ENCODE assay signal across 9 cellular contexts in genomic region chr22:36461665-36462474, GRCh38. TPM values are rescaled to one million over a fixed set of nuclear protein-coding genes. Genes with fewer than 3 reads are reported as not detected.
DNase-seq lines count a peak whose midpoint lies in the region; ATAC-seq and TF ChIP-seq lines count a peak whose summit lies in the region.
"Had no signal": no experiment of that assay in that cellular context is flagged by ENCODE, and none has a peak within 500 bp of the region (broad histone marks: within the 10 kb centered on the region; RNA-seq: fewer than 3 reads in every experiment).

No MANE protein-coding gene starts in this region.

- H3K9me3 ChIP-seq in SJSA1 (replicated peaks): no peaks in the 10 kb centered on the region
- no peaks in the 10 kb centered on the region for H3K9me3 ChIP-seq in heart left ventricle
- no peaks in the 10 kb centered on the region for H3K9me3 ChIP-seq in skeletal muscle satellite cell (replicated peaks; ENCODE audit: low read length)

- peaks cover 27% of the 10 kb centered on the region for H3K4me1 Mint-ChIP-seq in GM23338

- H3K36me3 Mint-ChIP-seq in GM23338 (ENCODE audit: low read depth): no peaks in the 10 kb centered on the region; the same call in 2 of the 3 replicates

- WGBS in heart left ventricle, 4 donors: 58 to 60% (median 58%) methylated on average over 12 of the region's 12 CpGs

- H3K4me3 ChIP-seq in GM23338 (no peak overlapping the region), SJSA1 (no peak overlapping the region), heart left ventricle (no peak overlapping the region), skeletal muscle satellite cell (ENCODE audit: low read length) (no peak overlapping the region)

- H2AFZ ChIP-seq in GM23338: no peak overlapping the region

- H3K9me2 ChIP-seq in GM23338 (ENCODE audit: insufficient read depth): no peaks in the 10 kb centered on the region

- no peak for TF ChIP-seq POLR2A in heart left ventricle (IDR thresholded peaks at IDR 0.05)

- no peak overlapping the region for H3K4me3 Mint-ChIP-seq in GM23338

- H3K27me3 ChIP-seq in GM23338 (ENCODE audit: insufficient read depth) (no peaks in the 10 kb centered on the region), SJSA1 (replicated peaks) (no peaks in the 10 kb centered on the region), heart left ventricle (no peaks in the 10 kb centered on the region), skeletal muscle satellite cell (ENCODE audit: control insufficient read depth, insufficient read depth, low read length) (no peaks in the 10 kb centered on the region)

- no peak overlapping the region for H3K4me2 ChIP-seq in GM23338
- H3K4me2 ChIP-seq in skeletal muscle satellite cell (ENCODE audit: low read length): peak overlapping the region; percentile 33

- H3K9me3 Mint-ChIP-seq in GM23338: no peaks in the 10 kb centered on the region

- no peaks in the 10 kb centered on the region for H3K36me3 ChIP-seq in GM23338 (ENCODE audit: insufficient read depth)
- H3K36me3 ChIP-seq in SJSA1: peaks cover 6% of the 10 kb centered on the region
- H3K36me3 ChIP-seq in heart left ventricle: peaks cover 0 to 6% (median 0%) of the 10 kb centered on the region in 9 donors
- no peaks in the 10 kb centered on the region for H3K36me3 ChIP-seq in skeletal muscle satellite cell (ENCODE audit: insufficient read depth, low read length)

- ATAC-seq in GM23338: peak; percentile 48
- peak; percentile 4 to 33 (median 24) for ATAC-seq in heart left ventricle
- ATAC-seq in GM21528 (IDR thresholded peaks at IDR 0.05; ENCODE audit: low FRiP score, unreplicated experiment): no peak
- ATAC-seq in HG03097 (IDR thresholded peaks at IDR 0.05; ENCODE audit: low FRiP score, unreplicated experiment): no peak
- ATAC-seq in HG03159 (IDR thresholded peaks at IDR 0.05; ENCODE audit: unreplicated experiment): no peak
- ATAC-seq in GM18519 (IDR thresholded peaks at IDR 0.05; ENCODE audit: low FRiP score, unreplicated experiment): no peak
- ATAC-seq: left colon had no signal

- peak; percentile 73 for DNase-seq in GM23338 (ENCODE audit: low spot score)
- DNase-seq in SJSA1 (ENCODE audit: low read depth in 1 of 2, low spot score in 2 of 2): peak; percentile 89 to 96
- peak; percentile 61 to 75 (median 66) for DNase-seq in heart left ventricle

- H3F3A ChIP-seq in GM23338 (replicated peaks; ENCODE audit: low read depth): 0 out of 2 replicates have a peak, but pooled peaks cover 2% of the 10 kb centered on the region

- H3K4me1 ChIP-seq in GM23338 (ENCODE audit: insufficient read depth): peaks cover 20% of the 10 kb centered on the region
- H3K4me1 ChIP-seq in SJSA1 (replicated peaks): peaks cover 48% of the 10 kb centered on the region
- H3K4me1 ChIP-seq in heart left ventricle: peaks cover 12 to 77% (median 68%) of the 10 kb centered on the region in 12 donors
- peaks cover 50% of the 10 kb centered on the region for H3K4me1 ChIP-seq in skeletal muscle satellite cell (ENCODE audit: control insufficient read depth, insufficient read depth, low read length)

- no peaks in the 10 kb centered on the region for H3K79me2 ChIP-seq in GM23338 (replicated peaks; ENCODE audit: insufficient read depth)

- intact Hi-C loops in heart left ventricle (cut with DNase I): loop anchor here in 3 of 10 donors (2.0 to 10.0 kb wide), 3 partner anchors 75 to 133 kb away; partner anchors contain the start of gene MYH9 (in 2 of the 3)

- H3K27me3 Mint-ChIP-seq in GM23338 (ENCODE audit: insufficient read depth, low read depth, poor library complexity): peaks cover 11% of the 10 kb centered on the region

- no peak overlapping the region; the same call in 1 of the 2 replicates for H3K27ac Mint-ChIP-seq in GM23338

- peak overlapping the region; percentile 7 for H3K9ac ChIP-seq in skeletal muscle satellite cell (ENCODE audit: low read depth, low read length)

- no peak for TF ChIP-seq CTCF in GM23338 (conservative IDR thresholded peaks at IDR 0.05; ENCODE audit: low read depth in 2 of 2)
- TF ChIP-seq CTCF in heart left ventricle (IDR thresholded peaks at IDR 0.05): no peak

- H3K27ac ChIP-seq in GM23338 (ENCODE audit: low read depth): no peak overlapping the region; the same call in 1 of the 2 replicates
- H3K27ac ChIP-seq in SJSA1: peak overlapping the region; percentile 78
- peak overlapping the region; percentile 73 to 98 (median 94) for H3K27ac ChIP-seq in heart left ventricle

- H4K20me1 ChIP-seq in GM23338 (replicated peaks; ENCODE audit: insufficient read depth): no peaks in the 10 kb centered on the region

TF ChIP-seq in GM23338, 12 proteins besides CTCF, POLR2A, EP300 and RAD21:
- TF ChIP-seq CREB1 (CRISPR knock-in tag; IDR thresholded peaks at IDR 0.05; ENCODE audit: low read depth): no peak
- no peak for TF ChIP-seq NANOG (IDR thresholded peaks at IDR 0.05; ENCODE audit: borderline replicate concordance)
- TF ChIP-seq POLR2AphosphoS5 (IDR thresholded peaks at IDR 0.05; ENCODE audit: low read depth): no peak
- TF ChIP-seq EZH2phosphoT487 (IDR thresholded peaks at IDR 0.05; ENCODE audit: unreplicated experiment): no peak
- TF ChIP-seq REST (IDR thresholded peaks at IDR 0.05; ENCODE audit: unreplicated experiment): no peak

RNA-seq across cellular contexts. Expression of gene TXN2, which starts 19.6 kb away (rescaled TPM):
- total RNA-seq in GM23338 (2014; rRNA removed; shearing (Covaris generic)): 21.6 and 23.0 TPM in 2 replicates
- polyA plus RNA-seq in GM23338 (2016; fragmentation: Nextera tagmentation; extraction: Ambion mirVana) (50.3 and 55.6 TPM in 2 replicates), heart left ventricle (100 to 1,000 TPM in 1 of 2 donors, 10 to 100 TPM in 1; 99.9 to 160 TPM)
- total RNA-seq in SJSA1 (2014; rRNA removed; shearing (Covaris generic)): 18.8 and 27.4 TPM in 2 replicates
- total RNA-seq in heart left ventricle: 100 to 1,000 TPM in 6 of 9 donors, 10 to 100 TPM in 3; 87.9 to 128 (median 113) TPM
- total RNA-seq in skeletal muscle satellite cell (2012; rRNA removed): 23.1 and 36.3 TPM in 2 replicates

RNA-seq across cellular contexts. Expression of gene FOXRED2, which starts 45.0 kb away (rescaled TPM):
- 38.3 and 47.5 TPM in 2 replicates for total RNA-seq in GM23338 (2014; rRNA removed; shearing (Covaris generic))
- polyA plus RNA-seq in GM23338 (2016; fragmentation: Nextera tagmentation; extraction: Ambion mirVana) (11.5 and 12.7 TPM in 2 replicates), heart left ventricle (1 to 10 TPM; 3.5 to 4.7 TPM)
- total RNA-seq in SJSA1 (2014; rRNA removed; shearing (Covaris generic)): 0.88 and 6.3 TPM in 2 replicates
- total RNA-seq in heart left ventricle: 10 to 100 TPM in 3 of 9 donors, 1 to 10 TPM in 6; 5.6 to 12.1 (median 8.3) TPM
- 8.7 and 11.7 TPM in 2 replicates for total RNA-seq in skeletal muscle satellite cell (2012; rRNA removed)

Comparison
In these comparisons a context has a peak if more than half of its experiments do, and no peak if none do; other contexts are left out.
1. ATAC-seq: peak in GM23338 (single experiment) and heart left ventricle (4 of 4); none in GM21528 (single experiment), HG03097 (single experiment), HG03159 (single experiment) and GM18519 (single experiment).
2. Peak in every context shown above with its lines, with median percentiles within 50 percentile points of each other: DNase-seq.